In genomic region chr15:93997071-93997658, GRCh38 we compare ENCODE assay signal across 8 cellular contexts.
DNase-seq lines count a peak whose midpoint lies in the region; FAIRE-seq and TF ChIP-seq lines count a peak whose summit lies in the region.

No MANE protein-coding gene starts in this region.

- H3K27ac Mint-ChIP-seq in activated CD4-positive, alpha-beta memory T cell treated with anti-CD3 and anti-CD28 coated beads, Interleukin-2, amount 10 ng/mL, durations not matched to agents 7 days and 5 days: no peak overlapping the region

- TF ChIP-seq CTCF in epithelial cell of esophagus (IDR thresholded peaks at IDR 0.05; ENCODE audit: insufficient read depth, low read depth, low read length, missing control alignments): peak; percentile 90

- H3K4me1 ChIP-seq in small intestine (ENCODE audit: control insufficient read depth in 2 of 2, insufficient read depth in 1 of 2, low read depth in 1 of 2, low read length in 1 of 2): no peaks in the 10 kb centered on the region
- no peaks in the 10 kb centered on the region for H3K4me1 ChIP-seq in effector memory CD4-positive, alpha-beta T cell (ENCODE audit: control insufficient read depth, insufficient read depth, low read length, poor library complexity, severe bottlenecking)

- H3K27ac ChIP-seq in small intestine (ENCODE audit: low read depth in 1 of 2, low read length in 1 of 2): no peak overlapping the region
- H3K27ac ChIP-seq in effector memory CD4-positive, alpha-beta T cell (ENCODE audit: insufficient read depth, low read length, poor library complexity, severe bottlenecking): no peak overlapping the region

- no peaks in the 10 kb centered on the region for H3K4me1 Mint-ChIP-seq in activated CD4-positive, alpha-beta memory T cell treated with anti-CD3 and anti-CD28 coated beads, Interleukin-2, amount 10 ng/mL, durations not matched to agents 7 days and 5 days

- H3K27me3 Mint-ChIP-seq in activated CD4-positive, alpha-beta memory T cell treated with anti-CD3 and anti-CD28 coated beads, Interleukin-2, amount 10 ng/mL, durations not matched to agents 7 days and 5 days: peaks cover 2% of the 10 kb centered on the region

- DNase-seq in NCI-H2171 treated with DMSO at 0.1 percent for 48 hours (lab: John Stamatoyannopoulos, UW) (peak; percentile 10), NCI-H2171 (lab: John Stamatoyannopoulos, UW) (no peak), NCI-H526 (lab: John Stamatoyannopoulos, UW) (peak; percentile 4 to 62), epithelial cell of esophagus (ENCODE audit: low read depth) (peak; percentile 54), small intestine (peak; percentile 25), cortex of kidney (lab: John Stamatoyannopoulos, UW) (no peak)
- DNase-seq in activated CD4-positive, alpha-beta memory T cell treated with anti-CD3 and anti-CD28 coated beads, Interleukin-2, amount 10 ng/mL, durations not matched to agents 7 days and 5 days: no peak
- DNase-seq in effector memory CD4-positive, alpha-beta T cell: no peak

- no peaks in the 10 kb centered on the region for H3K36me3 Mint-ChIP-seq in activated CD4-positive, alpha-beta memory T cell treated with anti-CD3 and anti-CD28 coated beads, Interleukin-2, amount 10 ng/mL, durations not matched to agents 7 days and 5 days (ENCODE audit: low read depth)

- H3K36me3 ChIP-seq in small intestine (ENCODE audit: control insufficient read depth in 2 of 2, insufficient read depth in 2 of 2, low read length in 2 of 2): no peaks in the 10 kb centered on the region
- no peaks in the 10 kb centered on the region for H3K36me3 ChIP-seq in effector memory CD4-positive, alpha-beta T cell (ENCODE audit: control insufficient read depth, insufficient read depth, low read length)

- 17 to 51% (median 25%) methylated on average over 6 of the region's 6 CpGs for WGBS in small intestine, 3 donors

- FAIRE-seq in small intestine (lab: Jason Lieb, UNC): peak; percentile 67

- CTCF ChIA-PET in activated CD4-positive, alpha-beta memory T cell treated with anti-CD3 and anti-CD28 coated beads, Interleukin-2, amount 10 ng/mL, durations not matched to agents 7 days and 5 days (lab: Charles Lee): interaction anchor here (0.5 to 1.5 kb wide), 7 partner anchors 10 to 909 kb away, joined by 3 to 6 read pairs (median 4); no protein-coding TSS in a partner anchor

- no peaks in the 10 kb centered on the region for H3K9me3 Mint-ChIP-seq in activated CD4-positive, alpha-beta memory T cell treated with anti-CD3 and anti-CD28 coated beads, Interleukin-2, amount 10 ng/mL, durations not matched to agents 7 days and 5 days

- no peaks in the 10 kb centered on the region for H3K27me3 ChIP-seq in small intestine (ENCODE audit: control insufficient read depth in 2 of 2, insufficient read depth in 2 of 2, low read length in 2 of 2)
- H3K27me3 ChIP-seq in effector memory CD4-positive, alpha-beta T cell (replicated peaks; ENCODE audit: control insufficient read depth, insufficient read depth, low read length, poor library complexity, severe bottlenecking): no peaks in the 10 kb centered on the region

- POLR2A ChIA-PET in activated CD4-positive, alpha-beta memory T cell treated with anti-CD3 and anti-CD28 coated beads, Interleukin-2, amount 10 ng/mL, durations not matched to agents 7 days and 5 days (lab: Charles Lee): no interaction called here

- no peaks in the 10 kb centered on the region for H3K9me3 ChIP-seq in small intestine (ENCODE audit: control insufficient read depth, low read depth)
- no peaks in the 10 kb centered on the region for H3K9me3 ChIP-seq in effector memory CD4-positive, alpha-beta T cell (ENCODE audit: control insufficient read depth, low read length)

- H3K4me3 Mint-ChIP-seq in activated CD4-positive, alpha-beta memory T cell treated with anti-CD3 and anti-CD28 coated beads, Interleukin-2, amount 10 ng/mL, durations not matched to agents 7 days and 5 days: no peak overlapping the region

- H3K4me3 ChIP-seq in epithelial cell of esophagus (ENCODE audit: low read length) (no peak overlapping the region), small intestine (ENCODE audit: low read depth in 1 of 2, low read length in 2 of 2) (no peak overlapping the region)
- no peak overlapping the region for H3K4me3 ChIP-seq in effector memory CD4-positive, alpha-beta T cell (ENCODE audit: insufficient read depth, low read depth, low read length, poor library complexity, severe bottlenecking)

Comparison
In these comparisons a context has a peak if more than half of its experiments do, and no peak if none do; other contexts are left out.
1. DNase-seq: peak in NCI-H2171 treated with DMSO at 0.1 percent for 48 hours (single experiment), NCI-H526 (2 of 2), epithelial cell of esophagus (single experiment) and small intestine (single experiment); none in NCI-H2171 (single experiment), cortex of kidney (single experiment), activated CD4-positive, alpha-beta memory T cell treated with anti-CD3 and anti-CD28 coated beads, Interleukin-2, amount 10 ng/mL, durations not matched to agents 7 days and 5 days (single experiment) and effector memory CD4-positive, alpha-beta T cell (0 of 3).